In genomic region chr15:27231811-27232210, GRCh38 we compare ENCODE assay signal across 11 cellular contexts.
"Had no signal": no experiment of that assay in that cellular context is flagged by ENCODE, and none has a peak within 500 bp of the region (broad histone marks: within the 10 kb centered on the region; RNA-seq: fewer than 3 reads in every experiment).

No MANE protein-coding gene starts in this region.

- H3K4me1 ChIP-seq: HAP-1 had no signal

- H3K9ac ChIP-seq: GM23248 had no signal

- H3K36me3 ChIP-seq: HAP-1 had no signal

- H2AFZ ChIP-seq: GM23248, GM23338 had no signal

- H3K4me2 ChIP-seq: GM23338 had no signal

- H3K4me3 ChIP-seq: GM23248, GM23338, HAP-1 had no signal

- FAIRE-seq: H1, H54 had no signal

- DNase-seq: GM23248, GOT3, H7, H9, HCEC 1CT, HFFc6 had no signal

- H3K9me3 ChIP-seq: HAP-1 had no signal

- H3K27ac ChIP-seq: GM23248 had no signal

- ATAC-seq: GM23338, HCT116 had no signal
